Comparison of ENCODE assay signal across 2 cellular contexts in genomic region chr19:46077815-46078167, GRCh38.
TF ChIP-seq lines count a peak whose summit lies in the region.

No MANE protein-coding gene starts in this region.

TF ChIP-seq in IMR-90, 13 proteins besides CTCF, POLR2A, EP300 and RAD21 (continued from another document):
- TF ChIP-seq MXI1 (IDR thresholded peaks at IDR 0.05; ENCODE audit: borderline replicate concordance, low read depth, low read length) = no peak
TF ChIP-seq in IMR-90: peak in this region for 1.

TF ChIP-seq in neural cell, 6 proteins besides CTCF, POLR2A, EP300 and RAD21 (continued from another document):
- peak; percentile 20 for TF ChIP-seq SMC3 (conservative IDR thresholded peaks at IDR 0.05; ENCODE audit: poor library complexity)
